ENCODE assay signal across 1 cellular context in the genomic region with DNA sequence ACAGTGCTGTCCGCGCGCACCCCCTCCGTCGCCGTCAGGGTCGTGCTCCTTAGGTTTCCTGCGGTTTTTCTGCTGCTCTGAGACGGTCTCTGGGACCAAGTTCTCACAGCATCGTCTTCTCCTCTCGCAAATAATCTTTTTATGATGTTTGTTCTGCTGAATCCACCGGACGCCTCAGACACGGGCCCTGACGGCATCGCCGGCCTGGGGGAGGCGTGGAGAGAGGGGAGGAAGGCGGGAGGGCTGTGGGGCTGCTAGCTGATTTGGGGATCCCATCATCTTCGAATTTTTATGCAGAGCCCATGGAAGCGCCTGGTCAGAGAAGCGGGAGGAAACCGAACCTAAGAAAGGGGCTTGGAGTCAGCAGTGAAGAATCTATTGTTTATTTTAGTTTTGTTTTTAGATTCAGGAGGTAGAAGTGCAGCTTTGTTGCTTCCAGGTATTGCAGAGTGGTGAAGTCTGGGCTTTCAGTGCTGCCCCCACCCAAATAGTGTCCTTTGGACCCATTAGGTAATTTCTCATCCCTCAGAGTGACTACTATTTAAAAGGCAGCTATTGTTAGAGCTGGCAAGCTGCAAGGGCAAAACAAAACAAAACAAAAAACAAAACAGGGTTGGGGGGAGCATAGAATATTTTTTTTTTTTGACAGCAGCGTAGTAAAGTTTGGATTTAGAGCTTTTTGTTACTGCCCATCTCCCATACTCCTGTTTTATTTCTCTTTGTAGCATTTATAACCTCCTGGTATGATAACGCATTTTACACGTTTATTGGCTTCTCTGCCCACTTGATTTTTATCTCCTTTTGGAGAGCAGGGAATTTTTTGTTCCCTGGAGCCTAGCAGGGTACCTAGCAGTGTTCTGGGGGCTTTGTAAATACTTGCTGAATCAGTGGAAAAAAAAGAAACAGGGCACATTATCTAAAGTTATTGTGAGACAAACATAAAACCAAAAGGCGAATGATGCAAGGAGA.
TF ChIP-seq lines count a peak whose summit lies in the region.

No MANE protein-coding gene starts in this region.

TF ChIP-seq in HEK293, 187 proteins besides CTCF, POLR2A, EP300 and RAD21 (continued from another document):
- TF ChIP-seq, protein P1, sequence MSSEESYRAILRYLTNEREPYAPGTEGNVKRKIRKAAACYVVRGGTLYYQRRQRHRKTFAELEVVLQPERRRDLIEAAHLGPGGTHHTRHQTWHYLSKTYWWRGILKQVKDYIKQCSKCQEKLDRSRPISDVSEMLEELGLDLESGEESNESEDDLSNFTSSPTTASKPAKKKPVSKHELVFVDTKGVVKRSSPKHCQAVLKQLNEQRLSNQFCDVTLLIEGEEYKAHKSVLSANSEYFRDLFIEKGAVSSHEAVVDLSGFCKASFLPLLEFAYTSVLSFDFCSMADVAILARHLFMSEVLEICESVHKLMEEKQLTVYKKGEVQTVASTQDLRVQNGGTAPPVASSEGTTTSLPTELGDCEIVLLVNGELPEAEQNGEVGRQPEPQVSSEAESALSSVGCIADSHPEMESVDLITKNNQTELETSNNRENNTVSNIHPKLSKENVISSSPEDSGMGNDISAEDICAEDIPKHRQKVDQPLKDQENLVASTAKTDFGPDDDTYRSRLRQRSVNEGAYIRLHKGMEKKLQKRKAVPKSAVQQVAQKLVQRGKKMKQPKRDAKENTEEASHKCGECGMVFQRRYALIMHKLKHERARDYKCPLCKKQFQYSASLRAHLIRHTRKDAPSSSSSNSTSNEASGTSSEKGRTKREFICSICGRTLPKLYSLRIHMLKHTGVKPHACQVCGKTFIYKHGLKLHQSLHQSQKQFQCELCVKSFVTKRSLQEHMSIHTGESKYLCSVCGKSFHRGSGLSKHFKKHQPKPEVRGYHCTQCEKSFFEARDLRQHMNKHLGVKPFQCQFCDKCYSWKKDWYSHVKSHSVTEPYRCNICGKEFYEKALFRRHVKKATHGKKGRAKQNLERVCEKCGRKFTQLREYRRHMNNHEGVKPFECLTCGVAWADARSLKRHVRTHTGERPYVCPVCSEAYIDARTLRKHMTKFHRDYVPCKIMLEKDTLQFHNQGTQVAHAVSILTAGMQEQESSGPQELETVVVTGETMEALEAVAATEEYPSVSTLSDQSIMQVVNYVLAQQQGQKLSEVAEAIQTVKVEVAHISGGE (tag by site-specific recombination; conservative IDR thresholded peaks at IDR 0.05; ENCODE audit: low read depth): no peak
- TF ChIP-seq KLF9 (tag by site-specific recombination; IDR thresholded peaks at IDR 0.05; ENCODE audit: low read depth) (no peak), KLF10 (tag by site-specific recombination; IDR thresholded peaks at IDR 0.05) (no peak), ZNF19 (tag by site-specific recombination; IDR thresholded peaks at IDR 0.05; ENCODE audit: low read depth) (no peak), ZNF621 (tag by site-specific recombination; IDR thresholded peaks at IDR 0.05) (no peak), ZNF843 (tag by site-specific recombination; IDR thresholded peaks at IDR 0.05) (0 out of 2 replicates have a peak, but pooled peaks have one; percentile 25), ZNF76 (tag by site-specific recombination; IDR thresholded peaks at IDR 0.05; ENCODE audit: borderline replicate concordance, low read depth) (no peak), ZNF23 (tag by site-specific recombination; IDR thresholded peaks at IDR 0.05; ENCODE audit: borderline replicate concordance) (no peak), ZNF302 (tag by site-specific recombination; IDR thresholded peaks at IDR 0.05; ENCODE audit: low read depth) (no peak), ZIC2 (tag by site-specific recombination; IDR thresholded peaks at IDR 0.05) (0 out of 2 replicates have a peak, but pooled peaks have one; percentile 15), REPIN1 (tag by site-specific recombination; IDR thresholded peaks at IDR 0.05; ENCODE audit: low read depth) (no peak), ZNF24 (tag by site-specific recombination; IDR thresholded peaks at IDR 0.05) (0 out of 2 replicates have a peak, but pooled peaks have one; percentile 7)
- TF ChIP-seq, protein P2, sequence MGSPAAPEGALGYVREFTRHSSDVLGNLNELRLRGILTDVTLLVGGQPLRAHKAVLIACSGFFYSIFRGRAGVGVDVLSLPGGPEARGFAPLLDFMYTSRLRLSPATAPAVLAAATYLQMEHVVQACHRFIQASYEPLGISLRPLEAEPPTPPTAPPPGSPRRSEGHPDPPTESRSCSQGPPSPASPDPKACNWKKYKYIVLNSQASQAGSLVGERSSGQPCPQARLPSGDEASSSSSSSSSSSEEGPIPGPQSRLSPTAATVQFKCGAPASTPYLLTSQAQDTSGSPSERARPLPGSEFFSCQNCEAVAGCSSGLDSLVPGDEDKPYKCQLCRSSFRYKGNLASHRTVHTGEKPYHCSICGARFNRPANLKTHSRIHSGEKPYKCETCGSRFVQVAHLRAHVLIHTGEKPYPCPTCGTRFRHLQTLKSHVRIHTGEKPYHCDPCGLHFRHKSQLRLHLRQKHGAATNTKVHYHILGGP (tag by site-specific recombination; IDR thresholded peaks at IDR 0.05): no peak
- TF ChIP-seq, protein P3, sequence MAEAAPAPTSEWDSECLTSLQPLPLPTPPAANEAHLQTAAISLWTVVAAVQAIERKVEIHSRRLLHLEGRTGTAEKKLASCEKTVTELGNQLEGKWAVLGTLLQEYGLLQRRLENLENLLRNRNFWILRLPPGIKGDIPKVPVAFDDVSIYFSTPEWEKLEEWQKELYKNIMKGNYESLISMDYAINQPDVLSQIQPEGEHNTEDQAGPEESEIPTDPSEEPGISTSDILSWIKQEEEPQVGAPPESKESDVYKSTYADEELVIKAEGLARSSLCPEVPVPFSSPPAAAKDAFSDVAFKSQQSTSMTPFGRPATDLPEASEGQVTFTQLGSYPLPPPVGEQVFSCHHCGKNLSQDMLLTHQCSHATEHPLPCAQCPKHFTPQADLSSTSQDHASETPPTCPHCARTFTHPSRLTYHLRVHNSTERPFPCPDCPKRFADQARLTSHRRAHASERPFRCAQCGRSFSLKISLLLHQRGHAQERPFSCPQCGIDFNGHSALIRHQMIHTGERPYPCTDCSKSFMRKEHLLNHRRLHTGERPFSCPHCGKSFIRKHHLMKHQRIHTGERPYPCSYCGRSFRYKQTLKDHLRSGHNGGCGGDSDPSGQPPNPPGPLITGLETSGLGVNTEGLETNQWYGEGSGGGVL (tag by site-specific recombination; IDR thresholded peaks at IDR 0.05): peak; percentile 51; the same call in 1 of the 2 replicates
